9 cellular contexts compared by ENCODE assay signal in the genomic region with DNA sequence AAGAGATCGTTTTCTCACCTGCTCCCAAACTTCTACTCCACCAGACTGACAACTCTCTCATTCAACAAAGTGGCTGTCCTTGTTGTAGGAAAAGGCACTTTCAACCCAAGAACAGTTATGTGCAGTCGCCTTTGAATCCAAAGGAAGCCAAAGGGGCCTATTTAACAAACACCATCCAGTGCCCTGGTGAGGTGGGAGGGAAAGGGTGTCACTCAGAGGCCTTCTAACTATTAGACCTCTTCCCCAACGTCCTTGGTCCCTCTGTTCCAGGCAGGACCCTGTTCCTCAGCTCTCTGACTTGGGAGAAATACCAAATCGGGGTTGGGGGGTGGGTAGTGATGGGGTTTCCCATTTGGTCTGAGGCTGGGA. TPM values are rescaled to one million over a fixed set of nuclear protein-coding genes. Genes with fewer than 3 reads are reported as not detected.
DNase-seq lines count a peak whose midpoint lies in the region; ATAC-seq and TF ChIP-seq lines count a peak whose summit lies in the region.
"Had no signal": no experiment of that assay in that cellular context is flagged by ENCODE, and none has a peak within 500 bp of the region (broad histone marks: within the 10 kb centered on the region; RNA-seq: fewer than 3 reads in every experiment).

No MANE protein-coding gene starts in this region.

- DNase-seq in heart left ventricle (no peak), Right ventricle myocardium superior (no peak), kidney epithelial cell (ENCODE audit: low read depth) (no peak), vagina (ENCODE audit: extremely low spot score in 2 of 2) (no peak), kidney glomerular epithelial cell (lab: John Stamatoyannopoulos, UW) (no peak), dermis blood vessel endothelial cell (no peak)
- DNase-seq in activated naive CD8-positive, alpha-beta T cell treated with anti-CD3 and anti-CD28 coated beads, Interleukin-2, amount 50 U/mL, for 24 hours, result no peak

- H3K9me3 ChIP-seq in heart left ventricle, result no peaks in the 10 kb centered on the region
- no peaks in the 10 kb centered on the region for H3K9me3 ChIP-seq in vagina

- intact Hi-C loops in heart left ventricle (cut with DNase I), result no loop called here
- intact Hi-C loops in Right ventricle myocardium superior (cut with DNase I), result no loop called here
- intact Hi-C loops in vagina (cut with DNase I), result loop anchor here (5.0 kb wide), 1 partner anchor 64 kb away; no protein-coding TSS in a partner anchor

- WGBS in heart left ventricle, 4 donors, result 53 to 66% (median 60%) methylated on average over 4 of the region's 4 CpGs

- peaks cover 22% of the 10 kb centered on the region for H3K4me1 Mint-ChIP-seq in activated naive CD8-positive, alpha-beta T cell treated with anti-CD3 and anti-CD28 coated beads, Interleukin-2, amount 50 U/mL, for 24 hours

- no peaks in the 10 kb centered on the region for H3K9me3 Mint-ChIP-seq in activated naive CD8-positive, alpha-beta T cell treated with anti-CD3 and anti-CD28 coated beads, Interleukin-2, amount 50 U/mL, for 24 hours

- no peak for TF ChIP-seq POLR2A in heart left ventricle (IDR thresholded peaks at IDR 0.05)
- no peak for TF ChIP-seq POLR2A in vagina (IDR thresholded peaks at IDR 0.05)

- ATAC-seq in heart left ventricle, result no peak
- no peak for ATAC-seq in Right ventricle myocardium superior (ENCODE audit: poor library complexity)
- no peak for ATAC-seq in activated naive CD8-positive, alpha-beta T cell treated with anti-CD3 and anti-CD28 coated beads, Interleukin-2, amount 50 U/mL, for 24 hours
- ATAC-seq in GM19324 (IDR thresholded peaks at IDR 0.05; ENCODE audit: low FRiP score, unreplicated experiment), result no peak

- H3K4me1 ChIP-seq in heart left ventricle, result peaks cover 0 to 36% (median 12%) of the 10 kb centered on the region in 12 donors
- peaks cover 29% of the 10 kb centered on the region for H3K4me1 ChIP-seq in vagina

- peak overlapping the region; percentile 76 for H3K4me3 Mint-ChIP-seq in activated naive CD8-positive, alpha-beta T cell treated with anti-CD3 and anti-CD28 coated beads, Interleukin-2, amount 50 U/mL, for 24 hours

- TF ChIP-seq CTCF in heart left ventricle (IDR thresholded peaks at IDR 0.05) (no peak), kidney epithelial cell (IDR thresholded peaks at IDR 0.05; ENCODE audit: insufficient read depth, low read length, poor library complexity, severe bottlenecking) (no peak), vagina (IDR thresholded peaks at IDR 0.05) (no peak)

- peaks cover 62% of the 10 kb centered on the region for H3K27me3 Mint-ChIP-seq in activated naive CD8-positive, alpha-beta T cell treated with anti-CD3 and anti-CD28 coated beads, Interleukin-2, amount 50 U/mL, for 24 hours

- peaks cover 0 to 83% (median 9%) of the 10 kb centered on the region in 9 donors for H3K27me3 ChIP-seq in heart left ventricle
- H3K27me3 ChIP-seq in kidney epithelial cell (ENCODE audit: control insufficient read depth, insufficient read depth, low read length), result no peaks in the 10 kb centered on the region
- no peaks in the 10 kb centered on the region for H3K27me3 ChIP-seq in vagina

- H3K36me3 ChIP-seq in heart left ventricle (no peaks in the 10 kb centered on the region), kidney epithelial cell (ENCODE audit: control insufficient read depth, insufficient read depth, low read length) (no peaks in the 10 kb centered on the region), vagina (no peaks in the 10 kb centered on the region)

- H3K36me3 Mint-ChIP-seq in activated naive CD8-positive, alpha-beta T cell treated with anti-CD3 and anti-CD28 coated beads, Interleukin-2, amount 50 U/mL, for 24 hours (ENCODE audit: low read depth), result no peaks in the 10 kb centered on the region

- no peak overlapping the region for H3K27ac Mint-ChIP-seq in activated naive CD8-positive, alpha-beta T cell treated with anti-CD3 and anti-CD28 coated beads, Interleukin-2, amount 50 U/mL, for 24 hours

- H3K4me3 ChIP-seq in heart left ventricle (peak overlapping the region in 7 of 12 donors; percentile 65 to 91 (median 70)), kidney epithelial cell (ENCODE audit: low read depth, low read length) (peak overlapping the region; percentile 73), vagina (peak overlapping the region; percentile 60 to 66)

- H3K27ac ChIP-seq in heart left ventricle (no peak overlapping the region), vagina (no peak overlapping the region)
- H3K27ac ChIP-seq: epithelial cell of prostate had no signal

RNA-seq across cellular contexts. Expression of a gene that starts 3.2 kb away (rescaled TPM):
- 1 to 10 TPM in 6 of 9 donors, under 1 TPM in 3; 0.64 to 2.9 (median 1.4) TPM for total RNA-seq in heart left ventricle
- polyA plus RNA-seq in heart left ventricle, result under 1 TPM; 0.27 to 0.32 TPM
- 1.6 TPM for total RNA-seq in Right ventricle myocardium superior
- total RNA-seq in kidney epithelial cell, result 11.1 and 11.7 TPM in 2 replicates
- total RNA-seq in vagina, result 1.5 TPM
- 0.51 and 1.0 TPM in 2 replicates for total RNA-seq in dermis blood vessel endothelial cell

RNA-seq across cellular contexts. Expression of a gene that starts 13.6 kb away (rescaled TPM):
- total RNA-seq in heart left ventricle, result 10 to 100 TPM; 21.4 to 32.6 (median 27.0) TPM
- polyA plus RNA-seq in heart left ventricle, result 10 to 100 TPM; 18.9 to 24.3 TPM
- 24.3 TPM for total RNA-seq in Right ventricle myocardium superior
- 37.0 and 49.2 TPM in 2 replicates for total RNA-seq in kidney epithelial cell
- 38.1 TPM for total RNA-seq in vagina
- total RNA-seq in dermis blood vessel endothelial cell, result 52.6 and 59.6 TPM in 2 replicates
